Comparison of ENCODE assay signal across 22 cellular contexts in the genomic region with DNA sequence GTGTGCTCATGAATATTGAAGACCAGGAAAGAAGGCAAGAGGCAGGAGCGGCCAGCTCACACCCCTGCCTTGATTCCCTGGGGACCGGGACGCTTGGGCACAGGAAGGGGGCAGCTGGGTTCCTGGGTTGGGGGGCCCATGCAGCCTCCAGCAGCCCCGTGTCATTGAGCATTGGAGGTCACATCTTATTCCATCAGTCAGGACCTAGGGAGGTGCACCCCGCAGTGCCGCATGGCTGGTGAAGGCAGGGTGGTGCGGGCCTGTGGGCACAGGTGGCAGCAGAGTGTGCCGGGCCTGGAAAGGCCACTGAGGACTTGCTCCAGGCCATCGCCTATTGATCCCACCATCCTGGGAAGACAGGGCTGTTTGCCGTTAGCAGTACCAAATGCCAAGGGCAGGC.
"Had no signal": no experiment of that assay in that cellular context is flagged by ENCODE, and none has a peak within 500 bp of the region (broad histone marks: within the 10 kb centered on the region; RNA-seq: fewer than 3 reads in every experiment).

No MANE protein-coding gene starts in this region.

- H3K27ac ChIP-seq: RWPE1, SJSA1, SK-N-MC had no signal

- FAIRE-seq: HepG2 had no signal

- H3K27me3 ChIP-seq: SJSA1 had no signal

- DNase-seq: IMR-90, Karpas-422, KG1, MM.1S, NCI-H1092 treated with DMSO at 0.1 percent for 48 hours, NCI-H1436, NCI-H187, NCI-H2029, NCI-H2081 treated with DMSO at 0.1 percent for 48 hours, NCI-H2171, NCI-H226, NCI-H446, NCI-H510A, NCI-H524 treated with DMSO at 0.1 percent for 48 hours, NCI-H774, Right ventricle myocardium superior, SIG-M5 had no signal

- H3K9me3 ChIP-seq: SJSA1 had no signal

- H3K4me3 ChIP-seq: SJSA1, SK-N-MC had no signal

- ATAC-seq: HepG2, Panc1 had no signal

- H3K4me1 ChIP-seq: SJSA1 had no signal

- H3K36me3 ChIP-seq: SJSA1 had no signal
